In genomic region chr3:184565421-184566211, GRCh38 we compare ENCODE assay signal across 8 cellular contexts.
A peak's percentile ranks its signal among the peaks of the same experiment; 100 is the strongest.
DNase-seq lines count a peak whose midpoint lies in the region; TF ChIP-seq lines count a peak whose summit lies in the region.

No MANE protein-coding gene starts in this region.

- H3K9me3 ChIP-seq in mucosa of rectum (ENCODE audit: control insufficient read depth in 2 of 2, low read length in 2 of 2), result no peaks in the 10 kb centered on the region

- in situ Hi-C loops in T47D (cut with HindIII; ENCODE audit: low pct_unique_long_range_greater_than_20kb, low sequenced_read_pairs), result no loop called here

- CTCF ChIA-PET in HEK293T (lab: Yijun Ruan, JAX), result interaction anchor here (0.9 kb wide), 1 partner anchor 213 kb away, joined by 3 read pairs; no protein-coding TSS in a partner anchor

- H3K27ac ChIP-seq in mucosa of rectum (ENCODE audit: low read depth in 2 of 2, low read length in 2 of 2), result peak overlapping the region; percentile 83 to 84

- no peak for TF ChIP-seq CTCF in LNCaP clone FGC (IDR thresholded peaks at IDR 0.05; ENCODE audit: control insufficient read depth, extremely low read depth, insufficient read depth)

- H3K27me3 ChIP-seq in mucosa of rectum (ENCODE audit: control insufficient read depth in 2 of 2, insufficient read depth in 2 of 2, low read length in 2 of 2), result no peaks in the 10 kb centered on the region

- POLR2A ChIA-PET in HEK293T (lab: Yijun Ruan, JAX), result interaction anchor here (1.1 kb wide), 1 partner anchor 146 kb away, joined by 3 read pairs; the partner anchor contains the start of gene MAGEF1

- peak overlapping the region; percentile 24 for H3K4me3 ChIP-seq in LNCaP clone FGC (ENCODE audit: low read depth, low read length)
- H3K4me3 ChIP-seq in mucosa of rectum (ENCODE audit: low read length in 2 of 2), result peak overlapping the region; percentile 50 to 75

- H3K9ac ChIP-seq in mucosa of rectum (ENCODE audit: low read depth in 1 of 2, low read length in 2 of 2), result peak overlapping the region; percentile 38 to 52

- peaks cover 0 to 5% of the 10 kb centered on the region in 2 donors for H3K36me3 ChIP-seq in mucosa of rectum (ENCODE audit: control insufficient read depth in 2 of 2, insufficient read depth in 2 of 2, low read length in 2 of 2)

- peak; percentile 88 for DNase-seq in AG08396 (ENCODE audit: low spot score)
- DNase-seq in LNCaP clone FGC (ENCODE audit: low read depth), result peak; percentile 87
- DNase-seq in T47D (ENCODE audit: low read depth in 1 of 2, low spot score in 1 of 2), result peak; percentile 97 to 98
- no peak for DNase-seq in medulla oblongata (ENCODE audit: extremely low spot score)
- DNase-seq in MV-4-11 (lab: John Stamatoyannopoulos, UW), result no peak
- DNase-seq in HEK293T (ENCODE audit: extremely low spot score), result no peak
- no peak for DNase-seq in activated effector memory CD4-positive, alpha-beta T cell treated with Interleukin-2 at 50 U/mL for 16 hours

- H3K4me1 ChIP-seq in mucosa of rectum (ENCODE audit: control insufficient read depth in 2 of 2, insufficient read depth in 2 of 2, low read length in 2 of 2), result peaks cover 56 to 65% of the 10 kb centered on the region in 2 donors

TF ChIP-seq in HEK293T, 16 proteins besides CTCF, POLR2A, EP300 and RAD21:
- TF ChIP-seq SP1 (IDR thresholded peaks at IDR 0.05) (no peak), SUZ12 (IDR thresholded peaks at IDR 0.05) (no peak), ARNT (IDR thresholded peaks at IDR 0.05) (no peak), NFRKB (IDR thresholded peaks at IDR 0.05) (no peak), PKNOX1 (IDR thresholded peaks at IDR 0.05) (no peak), BHLHE40 (IDR thresholded peaks at IDR 0.05; ENCODE audit: borderline replicate concordance) (no peak)

Comparison
In these comparisons a context has a peak if more than half of its experiments do, and no peak if none do; other contexts are left out.
1. DNase-seq: peak in AG08396 (single experiment), LNCaP clone FGC (single experiment) and T47D (2 of 2); none in medulla oblongata (single experiment), MV-4-11 (single experiment), HEK293T (single experiment) and activated effector memory CD4-positive, alpha-beta T cell treated with Interleukin-2 at 50 U/mL for 16 hours (single experiment).